Comparison of ENCODE assay signal across 8 cellular contexts in genomic region chrX:143664302-143664701, GRCh38. TPM values are rescaled to one million over a fixed set of nuclear protein-coding genes. Genes with fewer than 3 reads are reported as not detected.
DNase-seq lines count a peak whose midpoint lies in the region; ATAC-seq, FAIRE-seq and TF ChIP-seq lines count a peak whose summit lies in the region.
"Had no signal": no experiment of that assay in that cellular context is flagged by ENCODE, and none has a peak within 500 bp of the region (broad histone marks: within the 10 kb centered on the region; RNA-seq: fewer than 3 reads in every experiment).

No MANE protein-coding gene starts in this region.

- no peak overlapping the region for H3K27ac Mint-ChIP-seq in osteocyte (ENCODE audit: unreplicated experiment)
- H3K27ac Mint-ChIP-seq: activated CD4-positive, alpha-beta memory T cell treated with anti-CD3 and anti-CD28 coated beads, Interleukin-2, amount 10 ng/mL, durations not matched to agents 7 days and 5 days had no signal

- H3K4me3 Mint-ChIP-seq in osteocyte (ENCODE audit: unreplicated experiment): no peak overlapping the region
- H3K4me3 Mint-ChIP-seq: activated CD4-positive, alpha-beta memory T cell treated with anti-CD3 and anti-CD28 coated beads, Interleukin-2, amount 10 ng/mL, durations not matched to agents 7 days and 5 days had no signal

- no peaks in the 10 kb centered on the region for H3K4me1 Mint-ChIP-seq in osteocyte (ENCODE audit: unreplicated experiment)
- H3K4me1 Mint-ChIP-seq: activated CD4-positive, alpha-beta memory T cell treated with anti-CD3 and anti-CD28 coated beads, Interleukin-2, amount 10 ng/mL, durations not matched to agents 7 days and 5 days had no signal

- H3K27me3 Mint-ChIP-seq in osteocyte (ENCODE audit: unreplicated experiment): no peaks in the 10 kb centered on the region
- H3K27me3 Mint-ChIP-seq: activated CD4-positive, alpha-beta memory T cell treated with anti-CD3 and anti-CD28 coated beads, Interleukin-2, amount 10 ng/mL, durations not matched to agents 7 days and 5 days had no signal

- H3K9me3 Mint-ChIP-seq in osteocyte (ENCODE audit: unreplicated experiment): peaks cover 7% of the 10 kb centered on the region
- H3K9me3 Mint-ChIP-seq: activated CD4-positive, alpha-beta memory T cell treated with anti-CD3 and anti-CD28 coated beads, Interleukin-2, amount 10 ng/mL, durations not matched to agents 7 days and 5 days had no signal

- no peaks in the 10 kb centered on the region for H3K36me3 ChIP-seq in bronchial epithelial cell (ENCODE audit: control insufficient read depth, insufficient read depth, low read length)

- H3K27me3 ChIP-seq in bronchial epithelial cell (ENCODE audit: control insufficient read depth, insufficient read depth, low read length): no peaks in the 10 kb centered on the region

- no peak overlapping the region for H3K4me3 ChIP-seq in bronchial epithelial cell (ENCODE audit: low read depth, low read length)

- TF ChIP-seq CTCF in GM12874 (IDR thresholded peaks at IDR 0.05; ENCODE audit: insufficient read depth, low read depth, low read length) (peak; percentile 16; the same call in 1 of the 2 replicates), bronchial epithelial cell (IDR thresholded peaks at IDR 0.05; ENCODE audit: insufficient read depth, low read length, severe bottlenecking) (peak; percentile 12), osteocyte (IDR thresholded peaks at IDR 0.05) (peak; percentile 61)

- FAIRE-seq in bronchial epithelial cell (lab: Jason Lieb, UNC): no peak

- no peak for ATAC-seq in GM21381 (IDR thresholded peaks at IDR 0.05; ENCODE audit: unreplicated experiment)
- no peak for ATAC-seq in GM18520 (IDR thresholded peaks at IDR 0.05; ENCODE audit: unreplicated experiment)

- peak; percentile 10 for DNase-seq in LHCN-M2 (ENCODE audit: low read depth)
- peak; percentile 1 for DNase-seq in bronchial epithelial cell (ENCODE audit: low read depth)
- no peak for DNase-seq in osteocyte (ENCODE audit: extremely low spot score, unreplicated experiment)
- no peak for DNase-seq in activated naive CD4-positive, alpha-beta T cell treated with anti-CD3 and anti-CD28 coated beads, Interleukin-2, amount 50 U/mL, for 16 hours
- DNase-seq: activated CD4-positive, alpha-beta memory T cell treated with anti-CD3 and anti-CD28 coated beads, Interleukin-2, amount 10 ng/mL, durations not matched to agents 7 days and 5 days had no signal

- H3K36me3 Mint-ChIP-seq in osteocyte (ENCODE audit: unreplicated experiment): no peaks in the 10 kb centered on the region

RNA-seq across cellular contexts. Expression of gene SLITRK4, which starts 28.4 kb away (rescaled TPM):
- 3.0 and 5.6 TPM in 2 replicates for total RNA-seq in LHCN-M2 (2014; rRNA removed)
- polyA plus RNA-seq in LHCN-M2 (2012): 3.1 TPM
- under 0.01 TPM in 2 replicates for total RNA-seq in bronchial epithelial cell
- 0.10 and 0.11 TPM in 2 replicates for total RNA-seq in osteocyte
- total RNA-seq: activated CD4-positive, alpha-beta memory T cell treated with anti-CD3 and anti-CD28 coated beads, Interleukin-2, amount 10 ng/mL, durations not matched to agents 7 days and 5 days had no signal

RNA-seq across cellular contexts. Expression of gene SPANXN2, which starts 56.2 kb away (rescaled TPM):
- total RNA-seq in LHCN-M2 (2014; rRNA removed) (not detected in 2 replicates), bronchial epithelial cell (not detected in 2 replicates), osteocyte (not detected in 2 replicates)
- polyA plus RNA-seq in LHCN-M2 (2012): not detected
- total RNA-seq: activated CD4-positive, alpha-beta memory T cell treated with anti-CD3 and anti-CD28 coated beads, Interleukin-2, amount 10 ng/mL, durations not matched to agents 7 days and 5 days had no signal

Comparison
In these comparisons a context has a peak if more than half of its experiments do, and no peak if none do; other contexts are left out.
1. DNase-seq: peak in LHCN-M2 (single experiment) and bronchial epithelial cell (single experiment); none in osteocyte (single experiment) and activated naive CD4-positive, alpha-beta T cell treated with anti-CD3 and anti-CD28 coated beads, Interleukin-2, amount 50 U/mL, for 16 hours (single experiment).
2. Peak in every context shown above with its lines, with median percentiles within 50 percentile points of each other: CTCF ChIP-seq.